8 cellular contexts compared by ENCODE assay signal in the genomic region with DNA sequence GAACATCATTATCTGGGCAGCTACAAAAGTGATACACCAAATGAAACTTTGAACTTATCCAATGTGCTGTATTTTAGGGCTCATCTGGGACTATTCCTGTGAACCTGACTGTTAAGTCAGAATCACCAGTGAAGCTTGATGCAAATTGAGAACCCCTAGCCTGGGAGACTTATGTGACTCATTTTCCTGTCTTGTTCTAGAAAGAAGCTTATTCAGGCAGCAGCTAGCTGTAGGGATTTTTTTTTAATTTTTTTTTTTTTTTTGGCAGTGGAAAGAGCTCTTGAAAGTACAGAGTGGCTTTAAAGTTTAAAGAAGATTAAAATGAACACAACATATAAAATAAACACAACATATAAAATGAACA.
A peak's percentile ranks its signal among the peaks of the same experiment; 100 is the strongest.
DNase-seq lines count a peak whose midpoint lies in the region; ATAC-seq and TF ChIP-seq lines count a peak whose summit lies in the region.

No MANE protein-coding gene starts in this region.

- peak overlapping the region; percentile 72 for H3K4me3 Mint-ChIP-seq in activated naive CD4-positive, alpha-beta T cell treated with anti-CD3 and anti-CD28 coated beads for 36 hours
- peak overlapping the region; percentile 83 for H3K4me3 Mint-ChIP-seq in activated naive CD8-positive, alpha-beta T cell treated with anti-CD3 and anti-CD28 coated beads for 36 hours

- CTCF ChIA-PET in activated naive CD4-positive, alpha-beta T cell treated with anti-CD3 and anti-CD28 coated beads for 36 hours (lab: Charles Lee): interaction anchor here (0.7 to 4.1 kb wide), 10 partner anchors 8 to 160 kb away, joined by 3 to 19 read pairs (median 6); no protein-coding TSS in a partner anchor

- no peaks in the 10 kb centered on the region for H3K36me3 ChIP-seq in muscle layer of duodenum (ENCODE audit: control insufficient read depth in 1 of 2, insufficient read depth in 2 of 2, low read length in 2 of 2)
- peaks cover 4% of the 10 kb centered on the region; the same call in 1 of the 2 replicates for H3K36me3 ChIP-seq in WERI-Rb-1
- H3K36me3 ChIP-seq in suprapubic skin: no peaks in the 10 kb centered on the region

- no peak for TF ChIP-seq POLR2A in suprapubic skin (IDR thresholded peaks at IDR 0.05)

- H3K27me3 Mint-ChIP-seq in activated naive CD4-positive, alpha-beta T cell treated with anti-CD3 and anti-CD28 coated beads for 36 hours (ENCODE audit: low read depth): no peaks in the 10 kb centered on the region
- H3K27me3 Mint-ChIP-seq in activated naive CD8-positive, alpha-beta T cell treated with anti-CD3 and anti-CD28 coated beads for 36 hours: no peaks in the 10 kb centered on the region

- H3K4me3 ChIP-seq in muscle layer of duodenum (ENCODE audit: low read depth in 1 of 2, low read length in 2 of 2): no peak overlapping the region
- no peak overlapping the region for H3K4me3 ChIP-seq in WERI-Rb-1 (ENCODE audit: low read depth, low read length)
- no peak overlapping the region for H3K4me3 ChIP-seq in suprapubic skin

- DNase-seq in activated naive CD4-positive, alpha-beta T cell treated with anti-CD3 and anti-CD28 coated beads for 36 hours: peak; percentile 50
- DNase-seq in activated naive CD4-positive, alpha-beta T cell treated with anti-CD3 and anti-CD28 coated beads, Interleukin-2, amount 50 U/mL, for 16 hours: no peak
- no peak for DNase-seq in activated naive CD8-positive, alpha-beta T cell treated with anti-CD3 and anti-CD28 coated beads for 36 hours
- DNase-seq in WERI-Rb-1 (no peak), amygdala (lab: John Stamatoyannopoulos, UW) (no peak), suprapubic skin (ENCODE audit: low spot score in 2 of 2) (no peak)

- no peak for TF ChIP-seq EP300 in suprapubic skin (IDR thresholded peaks at IDR 0.05)

- peaks cover 33% of the 10 kb centered on the region for H3K36me3 Mint-ChIP-seq in activated naive CD4-positive, alpha-beta T cell treated with anti-CD3 and anti-CD28 coated beads for 36 hours (ENCODE audit: low read depth)
- peaks cover 59% of the 10 kb centered on the region for H3K36me3 Mint-ChIP-seq in activated naive CD8-positive, alpha-beta T cell treated with anti-CD3 and anti-CD28 coated beads for 36 hours

- no peaks in the 10 kb centered on the region for H3K9me3 Mint-ChIP-seq in activated naive CD4-positive, alpha-beta T cell treated with anti-CD3 and anti-CD28 coated beads for 36 hours
- no peaks in the 10 kb centered on the region for H3K9me3 Mint-ChIP-seq in activated naive CD8-positive, alpha-beta T cell treated with anti-CD3 and anti-CD28 coated beads for 36 hours

- H3K9me3 ChIP-seq in muscle layer of duodenum (ENCODE audit: control insufficient read depth in 1 of 2, low read length in 2 of 2): no peaks in the 10 kb centered on the region
- H3K9me3 ChIP-seq in WERI-Rb-1 (ENCODE audit: severe bottlenecking): no peaks in the 10 kb centered on the region
- no peaks in the 10 kb centered on the region for H3K9me3 ChIP-seq in suprapubic skin

- H3K27me3 ChIP-seq in muscle layer of duodenum (ENCODE audit: low read depth, low read length) (no peaks in the 10 kb centered on the region), WERI-Rb-1 (ENCODE audit: insufficient read depth, low read depth, severe bottlenecking) (no peaks in the 10 kb centered on the region), suprapubic skin (no peaks in the 10 kb centered on the region)

- H3K27ac Mint-ChIP-seq in activated naive CD4-positive, alpha-beta T cell treated with anti-CD3 and anti-CD28 coated beads for 36 hours: peak overlapping the region; percentile 97
- H3K27ac Mint-ChIP-seq in activated naive CD8-positive, alpha-beta T cell treated with anti-CD3 and anti-CD28 coated beads for 36 hours: peak overlapping the region; percentile 96

- ATAC-seq in HG03432 (IDR thresholded peaks at IDR 0.05; ENCODE audit: unreplicated experiment): peak; percentile 58

- intact Hi-C loops in activated naive CD4-positive, alpha-beta T cell treated with anti-CD3 and anti-CD28 coated beads for 36 hours (cut with micrococcal nuclease): loop anchor here (1.0 kb wide), 10 partner anchors 14 to 286 kb away; partner anchors contain the start of gene DTWD2

- no peak for TF ChIP-seq CTCF in WERI-Rb-1 (IDR thresholded peaks at IDR 0.05; ENCODE audit: low read depth, low read length)
- TF ChIP-seq CTCF in suprapubic skin (IDR thresholded peaks at IDR 0.05): no peak

- peaks cover 8 to 30% of the 10 kb centered on the region in 2 donors for H3K4me1 ChIP-seq in muscle layer of duodenum (ENCODE audit: control insufficient read depth in 1 of 2, insufficient read depth in 2 of 2, low read length in 2 of 2)
- peaks cover 30% of the 10 kb centered on the region for H3K4me1 ChIP-seq in suprapubic skin

- peaks cover 88% of the 10 kb centered on the region for H3K4me1 Mint-ChIP-seq in activated naive CD4-positive, alpha-beta T cell treated with anti-CD3 and anti-CD28 coated beads for 36 hours (ENCODE audit: low read depth)
- peaks cover 87% of the 10 kb centered on the region for H3K4me1 Mint-ChIP-seq in activated naive CD8-positive, alpha-beta T cell treated with anti-CD3 and anti-CD28 coated beads for 36 hours

- H3K27ac ChIP-seq in muscle layer of duodenum (ENCODE audit: low read length) (peak overlapping the region; percentile 17), WERI-Rb-1 (no peak overlapping the region), suprapubic skin (no peak overlapping the region)
